ENCODE assay signal across 24 cellular contexts in genomic region chr10:130814610-130815009, GRCh38.
"Had no signal": no experiment of that assay in that cellular context is flagged by ENCODE, and none has a peak within 500 bp of the region (broad histone marks: within the 10 kb centered on the region; RNA-seq: fewer than 3 reads in every experiment).

No MANE protein-coding gene starts in this region.

- H3K36me3 ChIP-seq: brain microvascular endothelial cell, cardiac muscle cell, MG63 had no signal

- H3K27me3 ChIP-seq: brain microvascular endothelial cell, cardiac muscle cell, MG63 had no signal

- H3K27me3 Mint-ChIP-seq: activated CD4-positive, alpha-beta memory T cell treated with anti-CD3 and anti-CD28 coated beads, Interleukin-2, amount 10 ng/mL, durations not matched to agents 7 days and 5 days; activated CD4-positive, alpha-beta T cell treated with anti-CD3 and anti-CD28 coated beads, Interleukin-2, amount 10 ng/mL, durations not matched to agents 7 days and 5 days had no signal

- H3K4me3 ChIP-seq: cardiac muscle cell, MG63, SK-N-MC had no signal

- DNase-seq: activated CD4-positive, alpha-beta memory T cell treated with anti-CD3 and anti-CD28 coated beads, Interleukin-2, amount 10 ng/mL, durations not matched to agents 7 days and 5 days; activated CD4-positive, alpha-beta T cell treated with anti-CD3 and anti-CD28 coated beads, Interleukin-2, amount 10 ng/mL, durations not matched to agents 7 days and 5 days; activated CD4-positive, CD25-positive, alpha-beta regulatory T cell; activated effector memory CD4-positive, alpha-beta T cell treated with anti-CD3 and anti-CD28 coated beads, Interleukin-2, amount 50 U/mL, for 16 hours; activated naive CD4-positive, alpha-beta T cell treated with Interleukin-2 at 50 U/mL for 16 hours; activated T-cell treated with anti-CD3 and anti-CD28 coated beads, Interleukin-2, amount 50 U/mL, for 4 hours; brain microvascular endothelial cell; MG63; MV-4-11; NCI-H1092 treated with DMSO at 0.1 percent for 48 hours; NCI-H1417 treated with DMSO at 0.1 percent for 48 hours; NCI-H1694; NCI-H2029; NCI-H2107; NCI-H2171 treated with DMSO at 0.1 percent for 48 hours; NCI-H345; NCI-H510A; NCI-H526 treated with DMSO at 0.1 percent for 48 hours; NCI-H82; T-helper 1 cell had no signal

- H3K27ac ChIP-seq: brain microvascular endothelial cell, cardiac muscle cell, SK-N-MC, VCaP had no signal

- H3K4me3 Mint-ChIP-seq: activated CD4-positive, alpha-beta memory T cell treated with anti-CD3 and anti-CD28 coated beads, Interleukin-2, amount 10 ng/mL, durations not matched to agents 7 days and 5 days; activated CD4-positive, alpha-beta T cell treated with anti-CD3 and anti-CD28 coated beads, Interleukin-2, amount 10 ng/mL, durations not matched to agents 7 days and 5 days; activated T-cell treated with anti-CD3 and anti-CD28 coated beads, Interleukin-2, amount 50 U/mL, for 4 hours had no signal

- H3K27ac Mint-ChIP-seq: activated CD4-positive, alpha-beta memory T cell treated with anti-CD3 and anti-CD28 coated beads, Interleukin-2, amount 10 ng/mL, durations not matched to agents 7 days and 5 days; activated CD4-positive, alpha-beta T cell treated with anti-CD3 and anti-CD28 coated beads, Interleukin-2, amount 10 ng/mL, durations not matched to agents 7 days and 5 days; activated naive CD4-positive, alpha-beta T cell treated with anti-CD3 and anti-CD28 coated beads, Interleukin-2, amount 50 U/mL, for 72 hours had no signal

- H3K4me1 Mint-ChIP-seq: activated CD4-positive, alpha-beta memory T cell treated with anti-CD3 and anti-CD28 coated beads, Interleukin-2, amount 10 ng/mL, durations not matched to agents 7 days and 5 days; activated CD4-positive, alpha-beta T cell treated with anti-CD3 and anti-CD28 coated beads, Interleukin-2, amount 10 ng/mL, durations not matched to agents 7 days and 5 days had no signal

- H3K9me3 ChIP-seq: MG63 had no signal

- ATAC-seq: activated naive CD4-positive, alpha-beta T cell treated with anti-CD3 and anti-CD28 coated beads, Interleukin-2, amount 50 U/mL, for 72 hours; activated T-cell treated with anti-CD3 and anti-CD28 coated beads, Interleukin-2, amount 50 U/mL, for 4 hours had no signal
